8 cellular contexts compared by ENCODE assay signal in genomic region chr18:5879479-5879882, GRCh38. TPM values are rescaled to one million over a fixed set of nuclear protein-coding genes. Genes with fewer than 3 reads are reported as not detected.
DNase-seq lines count a peak whose midpoint lies in the region; ATAC-seq, FAIRE-seq and TF ChIP-seq lines count a peak whose summit lies in the region.

No MANE protein-coding gene starts in this region.

- H3K4me3 ChIP-seq in AG10803 (ENCODE audit: low read length), result no peak overlapping the region
- no peak overlapping the region for H3K4me3 ChIP-seq in fibroblast of villous mesenchyme (ENCODE audit: low read depth, low read length)
- no peak overlapping the region for H3K4me3 ChIP-seq in suprapubic skin

- H3K9me3 ChIP-seq in suprapubic skin, result no peaks in the 10 kb centered on the region

- peak; percentile 88 for TF ChIP-seq CTCF in AG10803 (conservative IDR thresholded peaks at IDR 0.05; ENCODE audit: low read length)
- peak; percentile 80 for TF ChIP-seq CTCF in fibroblast of villous mesenchyme (IDR thresholded peaks at IDR 0.05; ENCODE audit: insufficient read depth, low read depth, low read length)
- TF ChIP-seq CTCF in suprapubic skin (IDR thresholded peaks at IDR 0.05), result peak; percentile 74 to 78

- no peak for TF ChIP-seq EP300 in suprapubic skin (IDR thresholded peaks at IDR 0.05)

- ATAC-seq in GM18873 (IDR thresholded peaks at IDR 0.05; ENCODE audit: low FRiP score, unreplicated experiment) (no peak), HG03521 (IDR thresholded peaks at IDR 0.05; ENCODE audit: unreplicated experiment) (no peak)

- FAIRE-seq in GM19239 (lab: Jason Lieb, UNC), result peak; percentile 73

- no peaks in the 10 kb centered on the region for H3K36me3 ChIP-seq in suprapubic skin

- no peak for TF ChIP-seq POLR2A in suprapubic skin (IDR thresholded peaks at IDR 0.05)

- H3K27ac ChIP-seq in suprapubic skin, result no peak overlapping the region

- peaks cover 6% of the 10 kb centered on the region for H3K27me3 ChIP-seq in suprapubic skin

- DNase-seq in AG10803 (ENCODE audit: low read depth) (peak; percentile 55), GM19239 (ENCODE audit: insufficient read length, low spot score) (no peak), SK-N-DZ (ENCODE audit: low spot score) (peak; percentile 23), fibroblast of villous mesenchyme (ENCODE audit: low read depth) (peak; percentile 44), suprapubic skin (ENCODE audit: low spot score in 2 of 2) (no peak)
- DNase-seq in activated T-cell treated with anti-CD3 and anti-CD28 coated beads, Interleukin-2, amount 50 U/mL, for 1 hour, result no peak

- no peaks in the 10 kb centered on the region for H3K4me1 ChIP-seq in suprapubic skin

RNA-seq across cellular contexts. Expression of gene TMEM200C, which starts 15.8 kb away (rescaled TPM):
- polyA plus RNA-seq in SK-N-DZ (2014; cell fraction: cytosol; rRNA removed), result 0.93 and 1.7 TPM in 2 replicates
- polyA plus RNA-seq in SK-N-DZ (2014; cell fraction: nucleus; rRNA removed), result 1.2 and 2.1 TPM in 2 replicates
- total RNA-seq in fibroblast of villous mesenchyme, result under 0.01 TPM in 1 of 2 replicates, not detected in the other
- 1 to 10 TPM in 2 of 4 donors, under 1 TPM in 1, not detected in 1; 0.08 to 1.4 (median 1.3) TPM for total RNA-seq in suprapubic skin

Comparison
In these comparisons a context has a peak if more than half of its experiments do, and no peak if none do; other contexts are left out.
1. DNase-seq: peak in AG10803 (single experiment), SK-N-DZ (single experiment) and fibroblast of villous mesenchyme (single experiment); none in GM19239 (single experiment), suprapubic skin (0 of 2) and activated T-cell treated with anti-CD3 and anti-CD28 coated beads, Interleukin-2, amount 50 U/mL, for 1 hour (single experiment).
2. Peak in every context shown above with its lines, with median percentiles within 50 percentile points of each other: CTCF ChIP-seq.